9 cellular contexts compared by ENCODE assay signal in genomic region chr15:48440084-48440483, GRCh38.
DNase-seq lines count a peak whose midpoint lies in the region; ATAC-seq and TF ChIP-seq lines count a peak whose summit lies in the region.
"Had no signal": no experiment of that assay in that cellular context is flagged by ENCODE, and none has a peak within 500 bp of the region (broad histone marks: within the 10 kb centered on the region; RNA-seq: fewer than 3 reads in every experiment).

No MANE protein-coding gene starts in this region.

- CTCF ChIA-PET in naive thymus-derived CD4-positive, alpha-beta T cell (lab: Charles Lee): interaction anchor here (0.7 kb wide), 1 partner anchor 883 kb away, joined by 3 read pairs; no protein-coding TSS in a partner anchor

- no peaks in the 10 kb centered on the region for H4K20me1 ChIP-seq in Karpas-422 (ENCODE audit: insufficient read depth, low read depth, low read length)

- H3K9me3 Mint-ChIP-seq in naive thymus-derived CD4-positive, alpha-beta T cell: no peaks in the 10 kb centered on the region

- H3K4me2 ChIP-seq in Karpas-422 (ENCODE audit: low read depth, low read length, poor library complexity, severe bottlenecking): no peak overlapping the region

- H3K4me1 Mint-ChIP-seq in naive thymus-derived CD4-positive, alpha-beta T cell: no peaks in the 10 kb centered on the region

- H3K4me1 ChIP-seq in HUES64 (ENCODE audit: insufficient read depth, low read length) (peaks cover 22% of the 10 kb centered on the region), lung (ENCODE audit: control insufficient read depth in 2 of 2, insufficient read depth in 2 of 2, low read length in 2 of 2) (no peaks in the 10 kb centered on the region), upper lobe of left lung (peaks cover 0 to 10% (median 0%) of the 10 kb centered on the region in 4 donors), Karpas-422 (ENCODE audit: low read length) (no peaks in the 10 kb centered on the region)
- no peaks in the 10 kb centered on the region for H3K4me1 ChIP-seq in naive thymus-derived CD4-positive, alpha-beta T cell (ENCODE audit: control insufficient read depth in 2 of 2, insufficient read depth in 2 of 2, low read length in 2 of 2)

- TF ChIP-seq POLR2A in upper lobe of left lung (IDR thresholded peaks at IDR 0.05): no peak

- no peak for TF ChIP-seq EP300 in upper lobe of left lung (IDR thresholded peaks at IDR 0.05)

- H3K9me2 ChIP-seq in Karpas-422 (replicated peaks; ENCODE audit: insufficient read depth, low read length): no peaks in the 10 kb centered on the region

- no peaks in the 10 kb centered on the region for H3K36me3 Mint-ChIP-seq in naive thymus-derived CD4-positive, alpha-beta T cell

- H3K27me3 Mint-ChIP-seq in naive thymus-derived CD4-positive, alpha-beta T cell: peaks cover 0 to 8% (median 0%) of the 10 kb centered on the region in 5 donors

- WGBS in HUES64: 39% methylated on average over 3 of the region's 3 CpGs
- 52 to 70% methylated on average over 3 of the region's 3 CpGs for WGBS in lung, 2 donors
- WGBS in upper lobe of left lung, 2 donors: 56 to 57% methylated on average over 3 of the region's 3 CpGs

- H2AFZ ChIP-seq in Karpas-422 (ENCODE audit: low read length): no peak overlapping the region

- intact Hi-C loops in naive thymus-derived CD4-positive, alpha-beta T cell (cut with micrococcal nuclease): no loop called here

- no peaks in the 10 kb centered on the region for H3K79me2 ChIP-seq in Karpas-422 (ENCODE audit: low read length)

- peak; percentile 53 for ATAC-seq in lung (ENCODE audit: insufficient read depth, low FRiP score)
- ATAC-seq in upper lobe of left lung (ENCODE audit: low FRiP score in 2 of 2): peak; percentile 49 to 63
- ATAC-seq in naive thymus-derived CD4-positive, alpha-beta T cell: no peak

- H3K4me3 ChIP-seq in HUES64 (ENCODE audit: low read length) (no peak overlapping the region), lung (no peak overlapping the region), upper lobe of left lung (no peak overlapping the region), Karpas-422 (ENCODE audit: low read length) (no peak overlapping the region)
- H3K4me3 ChIP-seq in naive thymus-derived CD4-positive, alpha-beta T cell (ENCODE audit: low read length): no peak overlapping the region

- H3K27ac ChIP-seq in HUES64 (ENCODE audit: low read depth, low read length) (peak overlapping the region; percentile 73; the same call in 1 of the 2 replicates), lung (ENCODE audit: low read depth in 1 of 2, low read length in 1 of 2) (peak overlapping the region in 1 of 2 donors; percentile 49), upper lobe of left lung (no peak overlapping the region), Karpas-422 (ENCODE audit: low read length) (no peak overlapping the region)
- no peak overlapping the region for H3K27ac ChIP-seq in naive thymus-derived CD4-positive, alpha-beta T cell (ENCODE audit: low read depth, low read length)

- no peak overlapping the region for H3K4me3 Mint-ChIP-seq in naive thymus-derived CD4-positive, alpha-beta T cell

- no peaks in the 10 kb centered on the region for H3K27me3 ChIP-seq in HUES64 (ENCODE audit: insufficient read depth, low read length)
- no peaks in the 10 kb centered on the region for H3K27me3 ChIP-seq in lung (ENCODE audit: control insufficient read depth, insufficient read depth)
- H3K27me3 ChIP-seq in upper lobe of left lung: no peaks in the 10 kb centered on the region
- H3K27me3 ChIP-seq in Karpas-422 (ENCODE audit: low read length): no peaks in the 10 kb centered on the region
- H3K27me3 ChIP-seq in naive thymus-derived CD4-positive, alpha-beta T cell (ENCODE audit: control insufficient read depth in 2 of 2, insufficient read depth in 2 of 2, low read length in 2 of 2): peaks cover 0 to 3% of the 10 kb centered on the region in 2 donors

- peaks cover 6% of the 10 kb centered on the region; the same call in 1 of the 2 replicates for H3K36me3 ChIP-seq in HUES64 (ENCODE audit: insufficient read depth, low read length)
- H3K36me3 ChIP-seq in lung (ENCODE audit: control insufficient read depth in 2 of 2, insufficient read depth in 2 of 2, low read length in 2 of 2): peaks cover 0 to 2% of the 10 kb centered on the region in 2 donors
- peaks cover 0 to 12% (median 0%) of the 10 kb centered on the region in 4 donors for H3K36me3 ChIP-seq in upper lobe of left lung
- H3K36me3 ChIP-seq in Karpas-422 (ENCODE audit: insufficient read depth, low read length): no peaks in the 10 kb centered on the region
- no peaks in the 10 kb centered on the region for H3K36me3 ChIP-seq in naive thymus-derived CD4-positive, alpha-beta T cell (ENCODE audit: control insufficient read depth in 2 of 3, insufficient read depth in 3 of 3, low read length in 3 of 3)

- H3K9ac ChIP-seq in HUES64 (ENCODE audit: low read depth, low read length): 0 out of 2 replicates have a peak overlapping the region, but pooled peaks have one; percentile 5
- H3K9ac ChIP-seq in Karpas-422 (ENCODE audit: low read length): no peak overlapping the region

- H3K27ac Mint-ChIP-seq in naive thymus-derived CD4-positive, alpha-beta T cell: no peak overlapping the region

- no peak for TF ChIP-seq CTCF in lung (IDR thresholded peaks at IDR 0.05; ENCODE audit: control extremely low read depth, extremely low read depth)
- no peak for TF ChIP-seq CTCF in upper lobe of left lung (IDR thresholded peaks at IDR 0.05)

- no peaks in the 10 kb centered on the region for H3K9me3 ChIP-seq in HUES64 (ENCODE audit: insufficient read depth, low read depth, low read length)
- H3K9me3 ChIP-seq in lung (ENCODE audit: control insufficient read depth in 2 of 2, insufficient read depth in 1 of 2, low read length in 1 of 2): no peaks in the 10 kb centered on the region
- H3K9me3 ChIP-seq in upper lobe of left lung: no peaks in the 10 kb centered on the region
- H3K9me3 ChIP-seq in Karpas-422 (ENCODE audit: low read length): no peaks in the 10 kb centered on the region
- no peaks in the 10 kb centered on the region for H3K9me3 ChIP-seq in naive thymus-derived CD4-positive, alpha-beta T cell (ENCODE audit: control insufficient read depth in 2 of 3, low read length in 3 of 3)

- DNase-seq in epidermal melanocyte (ENCODE audit: insufficient read length, low spot score) (peak; percentile 51), lung (ENCODE audit: low spot score) (peak; percentile 30), upper lobe of left lung (no peak), Karpas-422 (no peak)
- no peak for DNase-seq in stimulated activated naive CD4-positive, alpha-beta T cell treated with Interleukin-2 at 50 U/mL for 16 hours (lab: John Stamatoyannopoulos, UW)
- no peak for DNase-seq in naive thymus-derived CD4-positive, alpha-beta T cell
- DNase-seq: cortex of kidney, DND-41 had no signal

- POLR2A ChIA-PET in naive thymus-derived CD4-positive, alpha-beta T cell (lab: Charles Lee): no interaction called here

Comparison
In these comparisons a context has a peak if more than half of its experiments do, and no peak if none do; other contexts are left out.
1. DNase-seq: peak in epidermal melanocyte (single experiment) and lung (single experiment); none in upper lobe of left lung (0 of 2), Karpas-422 (single experiment), stimulated activated naive CD4-positive, alpha-beta T cell treated with Interleukin-2 at 50 U/mL for 16 hours (single experiment) and naive thymus-derived CD4-positive, alpha-beta T cell (0 of 9).